ENCODE assay signal across 1 cellular context in genomic region chr13:41533676-41534075, GRCh38.
TF ChIP-seq lines count a peak whose summit lies in the region.

No MANE protein-coding gene starts in this region.

TF ChIP-seq in GM23338, 12 proteins besides CTCF, POLR2A, EP300 and RAD21 (continued from another document):
- no peak for TF ChIP-seq STAT1 (IDR thresholded peaks at IDR 0.05; ENCODE audit: unreplicated experiment)
